Comparison of ENCODE assay signal across 12 cellular contexts in the genomic region with DNA sequence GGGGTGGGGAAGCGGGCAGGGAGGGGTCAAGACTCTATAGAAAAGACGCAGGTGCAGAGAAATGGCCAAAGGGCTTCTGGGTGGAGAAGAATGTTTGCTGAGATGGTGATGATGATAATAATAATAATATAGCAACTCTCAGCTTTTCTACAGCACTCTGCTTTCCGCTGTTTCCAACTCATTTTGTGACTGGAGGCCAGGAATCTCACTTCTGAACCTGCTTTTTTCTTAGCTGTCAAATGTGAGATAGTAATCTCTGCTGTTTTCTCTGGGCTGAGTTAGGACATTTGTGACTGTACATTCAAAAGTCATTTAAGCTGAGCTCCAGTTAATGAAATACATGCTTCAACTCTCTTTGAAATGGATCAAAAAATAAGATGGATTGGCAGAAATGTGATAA. TPM values are rescaled to one million over a fixed set of nuclear protein-coding genes. Genes with fewer than 3 reads are reported as not detected.
DNase-seq lines count a peak whose midpoint lies in the region; ATAC-seq and TF ChIP-seq lines count a peak whose summit lies in the region.
"Had no signal": no experiment of that assay in that cellular context is flagged by ENCODE, and none has a peak within 500 bp of the region (broad histone marks: within the 10 kb centered on the region; RNA-seq: fewer than 3 reads in every experiment).

No MANE protein-coding gene starts in this region.

- no peaks in the 10 kb centered on the region for H3K36me3 Mint-ChIP-seq in endodermal cell (ENCODE audit: low read depth)
- H3K36me3 Mint-ChIP-seq: activated naive CD8-positive, alpha-beta T cell had no signal

- H2BK5ac ChIP-seq in trophoblast cell (ENCODE audit: low read depth, low read length, poor library complexity), result no peak overlapping the region

- H3K79me2 ChIP-seq in hepatocyte (peaks cover 49% of the 10 kb centered on the region), trophoblast cell (ENCODE audit: control insufficient read depth, insufficient read depth, low read length, poor library complexity) (no peaks in the 10 kb centered on the region)

- H3K4ac ChIP-seq in trophoblast cell (ENCODE audit: low read depth, low read length), result no peak overlapping the region

- H3K27ac Mint-ChIP-seq in endodermal cell, result no peak overlapping the region
- H3K27ac Mint-ChIP-seq: activated naive CD8-positive, alpha-beta T cell had no signal

- H4K8ac ChIP-seq in trophoblast cell (ENCODE audit: low read depth, low read length), result no peak overlapping the region

- H3K27ac ChIP-seq in heart right ventricle (peak overlapping the region; percentile 84 to 99 (median 96)), hepatocyte (peak overlapping the region; percentile 41), trophoblast cell (ENCODE audit: low read depth, low read length) (no peak overlapping the region), aorta (ENCODE audit: low read depth in 1 of 2, low read length in 2 of 2) (peak overlapping the region in 1 of 2 donors; percentile 43), endodermal cell (ENCODE audit: low read depth, low read length) (no peak overlapping the region)

- H3K14ac ChIP-seq in trophoblast cell (ENCODE audit: low read length), result no peak overlapping the region

- H3K4me3 ChIP-seq in heart right ventricle, result peak overlapping the region in 9 of 10 donors; percentile 54 to 98 (median 77)
- no peak overlapping the region for H3K4me3 ChIP-seq in hepatocyte
- no peak overlapping the region for H3K4me3 ChIP-seq in trophoblast cell (ENCODE audit: low read depth, low read length)
- H3K4me3 ChIP-seq in aorta (ENCODE audit: low read length in 2 of 2), result peak overlapping the region; percentile 89 to 97
- H3K4me3 ChIP-seq in endodermal cell (ENCODE audit: low read length), result no peak overlapping the region

- no peak overlapping the region for H2AK5ac ChIP-seq in trophoblast cell (ENCODE audit: low read length)

- H3K4me2 ChIP-seq in hepatocyte (peak overlapping the region; percentile 87), trophoblast cell (ENCODE audit: low read length) (peak overlapping the region; percentile 11)

- H2BK12ac ChIP-seq in trophoblast cell (ENCODE audit: low read length), result no peak overlapping the region

- peaks cover 26% of the 10 kb centered on the region for H3K4me1 Mint-ChIP-seq in endodermal cell

- intact Hi-C loops in heart right ventricle (cut with DNase I), result loop anchor here in 9 of 10 donors (1.0 to 10.0 kb wide), 9 partner anchors 33 to 152 kb away; no protein-coding TSS in a partner anchor
- intact Hi-C loops in Right ventricle myocardium superior (cut with DNase I), result loop anchor here (2.0 kb wide), 1 partner anchor 44 kb away; no protein-coding TSS in a partner anchor
- intact Hi-C loops in aorta (cut with DNase I), result loop anchor here in 1 of 2 donors (2.0 to 5.0 kb wide), 2 partner anchors 42 to 44 kb away; no protein-coding TSS in a partner anchor

- no peak overlapping the region for H2BK120ac ChIP-seq in trophoblast cell (ENCODE audit: insufficient read depth, low read length, poor library complexity)

- H3K4me1 ChIP-seq in heart right ventricle (peaks cover 18 to 80% (median 50%) of the 10 kb centered on the region in 9 donors), hepatocyte (ENCODE audit: insufficient read depth) (peaks cover 56% of the 10 kb centered on the region), trophoblast cell (ENCODE audit: control insufficient read depth in 1 of 2, insufficient read depth in 2 of 2, low read length in 2 of 2) (peaks cover 12 to 14% of the 10 kb centered on the region in 2 experiments), aorta (ENCODE audit: control insufficient read depth in 1 of 2, insufficient read depth in 2 of 2, low read length in 2 of 2) (no peaks in the 10 kb centered on the region), endodermal cell (ENCODE audit: control insufficient read depth, insufficient read depth, low read length) (no peaks in the 10 kb centered on the region)

- no peak overlapping the region for H3K18ac ChIP-seq in trophoblast cell (ENCODE audit: low read length)

- H2AFZ ChIP-seq in hepatocyte, result no peak overlapping the region
- no peak overlapping the region for H2AFZ ChIP-seq in trophoblast cell (ENCODE audit: insufficient read depth, low read length, poor library complexity)

- H3K9ac ChIP-seq in trophoblast cell (ENCODE audit: low read length) (no peak overlapping the region), endodermal cell (ENCODE audit: extremely low read depth, low read length, poor library complexity, severe bottlenecking) (no peak overlapping the region)

- TF ChIP-seq CTCF in heart right ventricle (IDR thresholded peaks at IDR 0.05), result no peak
- no peak for TF ChIP-seq CTCF in hepatocyte (IDR thresholded peaks at IDR 0.05; ENCODE audit: poor library complexity)
- no peak for TF ChIP-seq CTCF in endodermal cell (conservative IDR thresholded peaks at IDR 0.05)

- no peak for DNase-seq in heart right ventricle
- DNase-seq in Right ventricle myocardium superior, result no peak
- no peak for DNase-seq in hepatocyte (ENCODE audit: low spot score)
- DNase-seq in trophoblast cell, result peak in 1 of 2 donors; percentile 54
- no peak for DNase-seq in aorta
- no peak for DNase-seq in HuH-7 (ENCODE audit: low spot score)
- DNase-seq in NCI-H2171 treated with DMSO at 0.1 percent for 48 hours (lab: John Stamatoyannopoulos, UW), result no peak
- DNase-seq in endodermal cell, result no peak
- DNase-seq: cortex of kidney, KG1, NCI-H146 had no signal

- H3K36me3 ChIP-seq in heart right ventricle (peaks cover 0 to 9% (median 0%) of the 10 kb centered on the region in 9 donors), hepatocyte (replicated peaks; ENCODE audit: insufficient read depth, low read depth) (no peaks in the 10 kb centered on the region), trophoblast cell (ENCODE audit: control insufficient read depth in 1 of 2, insufficient read depth in 2 of 2, low read length in 2 of 2) (no peaks in the 10 kb centered on the region), aorta (ENCODE audit: control insufficient read depth in 1 of 2, insufficient read depth in 2 of 2, low read length in 1 of 2) (no peaks in the 10 kb centered on the region), endodermal cell (ENCODE audit: control insufficient read depth, insufficient read depth, low read length) (no peaks in the 10 kb centered on the region)

- H3K23ac ChIP-seq in trophoblast cell (ENCODE audit: low read length), result no peak overlapping the region

- H3K4me3 Mint-ChIP-seq in endodermal cell, result no peak overlapping the region
- H3K4me3 Mint-ChIP-seq: activated naive CD8-positive, alpha-beta T cell had no signal

- no peak overlapping the region for H4K12ac ChIP-seq in trophoblast cell (ENCODE audit: low read depth, low read length)

- H3K9me2 ChIP-seq in hepatocyte (replicated peaks; ENCODE audit: insufficient read depth), result no peaks in the 10 kb centered on the region

- H4K91ac ChIP-seq in trophoblast cell (ENCODE audit: low read depth, low read length), result no peak overlapping the region

- H3K27me3 ChIP-seq in heart right ventricle, result no peaks in the 10 kb centered on the region
- no peaks in the 10 kb centered on the region for H3K27me3 ChIP-seq in hepatocyte
- H3K27me3 ChIP-seq in trophoblast cell (ENCODE audit: insufficient read depth, low read length), result no peaks in the 10 kb centered on the region
- no peaks in the 10 kb centered on the region for H3K27me3 ChIP-seq in aorta (ENCODE audit: control insufficient read depth in 1 of 2, insufficient read depth in 2 of 2, low read length in 1 of 2)
- no peaks in the 10 kb centered on the region for H3K27me3 ChIP-seq in endodermal cell (ENCODE audit: control insufficient read depth, insufficient read depth, low read length, poor library complexity, severe bottlenecking)

- H3K79me1 ChIP-seq in trophoblast cell (ENCODE audit: low read length), result peaks cover 2% of the 10 kb centered on the region

- WGBS in heart right ventricle, 2 donors, result 28 to 33% methylated on average over 3 of the region's 3 CpGs
- 49% methylated on average over 2 of the region's 3 CpGs for WGBS in hepatocyte (ENCODE audit: low lambda C conversion rate, missing lambda C conversion rate)
- WGBS in trophoblast cell (ENCODE audit: extremely low coverage, insufficient coverage, insufficient read length), result no CpG with 5 or more reads among the region's 3 CpGs
- 12 to 24% methylated on average over 3 of the region's 3 CpGs for WGBS in aorta, 2 donors
- 91% methylated on average over 3 of the region's 3 CpGs; no CpG with 5 or more reads in 1 of the 2 experiments for WGBS in endodermal cell (ENCODE audit: insufficient coverage in 1 of 2, insufficient read length in 1 of 2), 2 experiments

- peaks cover 12% of the 10 kb centered on the region for H3K27me3 Mint-ChIP-seq in endodermal cell (ENCODE audit: insufficient read depth)

- H3K9me3 Mint-ChIP-seq in endodermal cell, result no peaks in the 10 kb centered on the region

- H3K9me3 ChIP-seq in heart right ventricle (no peaks in the 10 kb centered on the region), hepatocyte (ENCODE audit: low read depth) (no peaks in the 10 kb centered on the region), trophoblast cell (ENCODE audit: insufficient read depth, low read depth, low read length) (no peaks in the 10 kb centered on the region), aorta (ENCODE audit: control insufficient read depth, low read length) (no peaks in the 10 kb centered on the region), endodermal cell (ENCODE audit: control insufficient read depth, low read length) (no peaks in the 10 kb centered on the region)

- peaks cover 14% of the 10 kb centered on the region for H4K20me1 ChIP-seq in hepatocyte (ENCODE audit: insufficient read depth, poor library complexity, severe bottlenecking)

- ATAC-seq in heart right ventricle (no peak), Right ventricle myocardium superior (ENCODE audit: poor library complexity) (no peak), aorta (ENCODE audit: low FRiP score) (no peak)

RNA-seq across cellular contexts. Expression of gene TNS1, which starts 58.4 kb away (rescaled TPM):
- 100 to 1,000 TPM; 583 to 844 (median 738) TPM for total RNA-seq in heart right ventricle
- polyA plus RNA-seq in heart right ventricle, result 100 to 1,000 TPM in 1 of 2 donors, 10 to 100 TPM in 1; 64.6 to 244 TPM
- 722 TPM for total RNA-seq in Right ventricle myocardium superior
- total RNA-seq in hepatocyte, result 22.9 and 27.6 TPM in 2 replicates
- polyA plus RNA-seq in hepatocyte, result 16.2 TPM in 2 replicates
- 1.5 and 2.0 TPM in 2 replicates for polyA plus RNA-seq in trophoblast cell (2013)
- total RNA-seq in aorta, result 1,000 to 10,000 TPM; 1,456 to 1,949 TPM
- polyA plus RNA-seq in aorta, result 100 to 1,000 TPM; 303 to 404 TPM
- 1 to 10 TPM; 3.3 to 4.2 TPM for total RNA-seq in endodermal cell
- 5.6 TPM for polyA plus RNA-seq in endodermal cell (2013, experiment 1 of 2)
- polyA plus RNA-seq in endodermal cell (2013, experiment 2 of 2), result 7.2 TPM

Comparison
In these comparisons a context has a peak if more than half of its experiments do, and no peak if none do; other contexts are left out.
1. H3K27ac ChIP-seq: peak in heart right ventricle (10 of 10) and hepatocyte (single experiment); none in trophoblast cell (single experiment) and endodermal cell (single experiment).
2. H3K4me3 ChIP-seq: peak in heart right ventricle (9 of 10) and aorta (2 of 2); none in hepatocyte (single experiment), trophoblast cell (single experiment) and endodermal cell (single experiment).
3. RNA of gene TNS1, which starts 58.4 kb away (total RNA-seq): 1,456 to 1,949 TPM in aorta, 583 to 844 TPM in heart right ventricle and 722 TPM in Right ventricle myocardium superior (single experiment); 22.9 to 27.6 TPM in hepatocyte and 3.3 to 4.2 TPM in endodermal cell; every median in the first group is over 10 times any median in the second.